ENCODE assay signal across 1 cellular context in the genomic region with DNA sequence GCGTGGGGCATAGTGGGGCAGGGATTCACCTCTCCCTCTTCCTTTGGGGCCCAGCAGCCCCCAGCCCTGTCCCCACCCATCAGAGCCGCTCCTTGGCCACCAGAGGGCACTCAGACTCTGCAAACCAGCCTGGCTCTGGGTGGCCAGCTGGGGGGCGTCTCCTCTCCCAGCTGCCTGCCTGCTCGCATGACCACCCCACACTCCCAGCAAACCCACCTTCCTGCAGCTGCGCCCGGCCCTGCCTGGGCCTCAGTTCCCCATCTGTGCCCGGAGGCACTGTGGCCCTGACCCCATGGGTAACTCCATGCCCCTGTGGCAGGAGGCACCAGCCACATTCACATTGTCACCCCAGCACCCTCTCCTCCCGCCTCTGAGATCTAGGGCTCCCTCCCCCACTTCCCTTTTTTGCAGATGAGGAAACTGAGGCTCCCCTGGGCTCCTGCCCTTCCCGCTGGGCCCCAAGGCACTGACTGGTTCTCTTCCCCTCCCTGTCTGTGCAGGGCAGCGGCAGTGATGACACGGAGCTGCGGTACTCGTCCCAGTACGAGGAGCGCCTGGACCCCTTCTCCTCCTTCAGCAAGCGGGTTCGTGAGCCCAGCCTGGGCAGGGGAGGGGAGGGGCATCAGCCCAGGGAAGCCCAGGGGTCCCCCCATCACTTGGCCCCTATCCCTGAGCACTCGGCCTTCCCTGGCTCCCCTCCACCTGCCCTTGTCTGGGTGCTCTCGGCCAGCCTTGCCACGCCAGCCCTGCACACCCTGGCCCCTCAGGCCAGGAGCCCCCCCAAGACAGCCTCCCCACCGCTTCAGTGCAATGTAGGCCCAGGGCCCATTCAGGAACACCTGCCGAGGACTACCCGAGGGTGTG.
TF ChIP-seq lines count a peak whose summit lies in the region.

No MANE protein-coding gene starts in this region.

TF ChIP-seq in IMR-90, 13 proteins besides CTCF, POLR2A, EP300 and RAD21:
- TF ChIP-seq MAFK (IDR thresholded peaks at IDR 0.05; ENCODE audit: low read depth, low read length) (no peak), CHD1 (IDR thresholded peaks at IDR 0.05; ENCODE audit: low read depth, low read length) (no peak), MAZ (IDR thresholded peaks at IDR 0.05; ENCODE audit: borderline replicate concordance, low read depth, low read length) (peak; percentile 86), RFX5 (IDR thresholded peaks at IDR 0.05; ENCODE audit: low read depth, low read length) (no peak), NFE2L2 (IDR thresholded peaks at IDR 0.05; ENCODE audit: low read depth, low read length) (no peak), FOS (IDR thresholded peaks at IDR 0.05; ENCODE audit: low read depth, low read length) (no peak), MXI1 (IDR thresholded peaks at IDR 0.05; ENCODE audit: borderline replicate concordance, low read depth, low read length) (no peak), BHLHE40 (IDR thresholded peaks at IDR 0.05; ENCODE audit: low read depth, low read length) (no peak), CEBPB (IDR thresholded peaks at IDR 0.05; ENCODE audit: low read depth, low read length) (no peak), SMC3 (IDR thresholded peaks at IDR 0.05; ENCODE audit: low read depth, low read length) (peak; percentile 80), RCOR1 (IDR thresholded peaks at IDR 0.05; ENCODE audit: insufficient replicate concordance, low read length) (no peak)
- TF ChIP-seq, protein P1, sequence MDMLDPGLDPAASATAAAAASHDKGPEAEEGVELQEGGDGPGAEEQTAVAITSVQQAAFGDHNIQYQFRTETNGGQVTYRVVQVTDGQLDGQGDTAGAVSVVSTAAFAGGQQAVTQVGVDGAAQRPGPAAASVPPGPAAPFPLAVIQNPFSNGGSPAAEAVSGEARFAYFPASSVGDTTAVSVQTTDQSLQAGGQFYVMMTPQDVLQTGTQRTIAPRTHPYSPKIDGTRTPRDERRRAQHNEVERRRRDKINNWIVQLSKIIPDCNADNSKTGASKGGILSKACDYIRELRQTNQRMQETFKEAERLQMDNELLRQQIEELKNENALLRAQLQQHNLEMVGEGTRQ (IDR thresholded peaks at IDR 0.05; ENCODE audit: low read depth, low read length), result no peak
- TF ChIP-seq, protein P2, sequence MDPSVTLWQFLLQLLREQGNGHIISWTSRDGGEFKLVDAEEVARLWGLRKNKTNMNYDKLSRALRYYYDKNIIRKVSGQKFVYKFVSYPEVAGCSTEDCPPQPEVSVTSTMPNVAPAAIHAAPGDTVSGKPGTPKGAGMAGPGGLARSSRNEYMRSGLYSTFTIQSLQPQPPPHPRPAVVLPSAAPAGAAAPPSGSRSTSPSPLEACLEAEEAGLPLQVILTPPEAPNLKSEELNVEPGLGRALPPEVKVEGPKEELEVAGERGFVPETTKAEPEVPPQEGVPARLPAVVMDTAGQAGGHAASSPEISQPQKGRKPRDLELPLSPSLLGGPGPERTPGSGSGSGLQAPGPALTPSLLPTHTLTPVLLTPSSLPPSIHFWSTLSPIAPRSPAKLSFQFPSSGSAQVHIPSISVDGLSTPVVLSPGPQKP (IDR thresholded peaks at IDR 0.05; ENCODE audit: borderline replicate concordance, low read depth, low read length), result no peak
